20 cellular contexts compared by ENCODE assay signal in genomic region chr3:37052860-37053259, GRCh38. TPM values are rescaled to one million over a fixed set of nuclear protein-coding genes. Genes with fewer than 3 reads are reported as not detected.
DNase-seq lines count a peak whose midpoint lies in the region; ATAC-seq and TF ChIP-seq lines count a peak whose summit lies in the region.
"Had no signal": no experiment of that assay in that cellular context is flagged by ENCODE, and none has a peak within 500 bp of the region (broad histone marks: within the 10 kb centered on the region; RNA-seq: fewer than 3 reads in every experiment).

No MANE protein-coding gene starts in this region.

- no peak overlapping the region for H3K4me3 Mint-ChIP-seq in activated CD8-positive, alpha-beta T cell treated with anti-CD3 and anti-CD28 coated beads for 36 hours
- H3K4me3 Mint-ChIP-seq in activated CD8-positive, alpha-beta T cell treated with anti-CD3 and anti-CD28 coated beads, Interleukin-2, amount 10 ng/mL, durations not matched to agents 7 days and 5 days = no peak overlapping the region
- no peak overlapping the region for H3K4me3 Mint-ChIP-seq in immature natural killer cell
- H3K4me3 Mint-ChIP-seq: activated naive CD8-positive, alpha-beta T cell treated with anti-CD3 and anti-CD28 coated beads, Interleukin-2, amount 10 ng/mL, durations not matched to agents 7 days and 5 days had no signal

- no peak for TF ChIP-seq POLR2A in suprapubic skin (IDR thresholded peaks at IDR 0.05)

- peaks cover 55% of the 10 kb centered on the region for H3K36me3 Mint-ChIP-seq in activated CD8-positive, alpha-beta T cell treated with anti-CD3 and anti-CD28 coated beads for 36 hours (ENCODE audit: low read depth)
- peaks cover 59% of the 10 kb centered on the region for H3K36me3 Mint-ChIP-seq in activated CD8-positive, alpha-beta T cell treated with anti-CD3 and anti-CD28 coated beads, Interleukin-2, amount 10 ng/mL, durations not matched to agents 7 days and 5 days (ENCODE audit: low read depth)
- peaks cover 17 to 62% (median 39%) of the 10 kb centered on the region in 3 donors for H3K36me3 Mint-ChIP-seq in immature natural killer cell

- TF ChIP-seq EP300 in suprapubic skin (IDR thresholded peaks at IDR 0.05) = no peak

- TF ChIP-seq CTCF in activated CD8-positive, alpha-beta T cell treated with anti-CD3 and anti-CD28 coated beads for 36 hours (IDR thresholded peaks at IDR 0.05) = no peak
- TF ChIP-seq CTCF in ascending aorta (IDR thresholded peaks at IDR 0.05) (no peak), suprapubic skin (IDR thresholded peaks at IDR 0.05) (no peak)

- peaks cover 13 to 61% of the 10 kb centered on the region in 2 donors for H3K4me1 ChIP-seq in ascending aorta
- peaks cover 10% of the 10 kb centered on the region for H3K4me1 ChIP-seq in suprapubic skin

- H3K4me1 Mint-ChIP-seq in activated CD8-positive, alpha-beta T cell treated with anti-CD3 and anti-CD28 coated beads for 36 hours (ENCODE audit: low read depth) = peaks cover 21% of the 10 kb centered on the region
- H3K4me1 Mint-ChIP-seq in activated CD8-positive, alpha-beta T cell treated with anti-CD3 and anti-CD28 coated beads, Interleukin-2, amount 10 ng/mL, durations not matched to agents 7 days and 5 days (ENCODE audit: low read depth) = peaks cover 4% of the 10 kb centered on the region
- no peaks in the 10 kb centered on the region for H3K4me1 Mint-ChIP-seq in immature natural killer cell

- H3K36me3 ChIP-seq in ascending aorta = peaks cover 21 to 50% of the 10 kb centered on the region in 2 donors
- peaks cover 81% of the 10 kb centered on the region for H3K36me3 ChIP-seq in suprapubic skin

- intact Hi-C loops in activated CD8-positive, alpha-beta T cell treated with anti-CD3 and anti-CD28 coated beads for 36 hours (cut with micrococcal nuclease) = loop anchor here (5.0 kb wide), 1 partner anchor 159 kb away; no protein-coding TSS in a partner anchor
- intact Hi-C loops in ascending aorta (cut with DNase I) = loop anchor here (5.0 kb wide), 1 partner anchor 61 kb away; the partner anchor contains the start of genes EPM2AIP1 and MLH1

- no peak for ATAC-seq in activated CD8-positive, alpha-beta T cell treated with anti-CD3 and anti-CD28 coated beads for 36 hours
- no peak for ATAC-seq in activated CD8-positive, alpha-beta T cell treated with anti-CD3 and anti-CD28 coated beads, Interleukin-2, amount 10 ng/mL, durations not matched to agents 7 days and 5 days
- ATAC-seq in HG03571 (IDR thresholded peaks at IDR 0.05; ENCODE audit: unreplicated experiment) = no peak
- ATAC-seq: A549, mucosa of descending colon had no signal

- POLR2A ChIA-PET in activated CD8-positive, alpha-beta T cell treated with anti-CD3 and anti-CD28 coated beads for 36 hours (lab: Charles Lee) = no interaction called here
- POLR2A ChIA-PET in activated CD8-positive, alpha-beta T cell treated with anti-CD3 and anti-CD28 coated beads, Interleukin-2, amount 10 ng/mL, durations not matched to agents 7 days and 5 days (lab: Charles Lee) = no interaction called here

- no peak for DNase-seq in activated CD8-positive, alpha-beta T cell treated with anti-CD3 and anti-CD28 coated beads for 36 hours
- no peak for DNase-seq in activated CD8-positive, alpha-beta T cell treated with anti-CD3 and anti-CD28 coated beads, Interleukin-2, amount 10 ng/mL, durations not matched to agents 7 days and 5 days
- no peak for DNase-seq in ascending aorta (ENCODE audit: low spot score in 2 of 2)
- DNase-seq in immature natural killer cell = no peak
- no peak for DNase-seq in suprapubic skin (ENCODE audit: low spot score in 2 of 2)
- no peak for DNase-seq in NOMO-1 treated with DMSO at 0.1 percent for 48 hours (lab: John Stamatoyannopoulos, UW; ENCODE audit: unreplicated experiment)
- DNase-seq in retina = no peak
- DNase-seq: activated CD8-positive, alpha-beta memory T cell treated with anti-CD3 and anti-CD28 coated beads, Interleukin-2, amount 50 U/mL, for 48 hours; activated naive CD8-positive, alpha-beta T cell treated with anti-CD3 and anti-CD28 coated beads, Interleukin-2, amount 10 ng/mL, durations not matched to agents 7 days and 5 days; central memory CD4-positive, alpha-beta T cell; DMS153; kidney glomerular epithelial cell; mucosa of descending colon; NCI-H187; NCI-H510A; T-helper 9 cell; transverse colon had no signal

- H3K27ac ChIP-seq in ascending aorta (peak overlapping the region; percentile 90 to 92), suprapubic skin (peak overlapping the region; percentile 54)
- H3K27ac ChIP-seq: A549, SJSA1 had no signal

- no peaks in the 10 kb centered on the region for H3K9me3 ChIP-seq in ascending aorta
- H3K9me3 ChIP-seq in suprapubic skin = no peaks in the 10 kb centered on the region
- H3K9me3 ChIP-seq: A549, mucosa of descending colon, SJSA1, transverse colon had no signal

- H3K27me3 ChIP-seq in ascending aorta = no peaks in the 10 kb centered on the region
- H3K27me3 ChIP-seq in suprapubic skin = no peaks in the 10 kb centered on the region
- H3K27me3 ChIP-seq: SJSA1, transverse colon had no signal

- H3K9me3 Mint-ChIP-seq in activated CD8-positive, alpha-beta T cell treated with anti-CD3 and anti-CD28 coated beads for 36 hours = no peaks in the 10 kb centered on the region
- no peaks in the 10 kb centered on the region for H3K9me3 Mint-ChIP-seq in activated CD8-positive, alpha-beta T cell treated with anti-CD3 and anti-CD28 coated beads, Interleukin-2, amount 10 ng/mL, durations not matched to agents 7 days and 5 days (ENCODE audit: insufficient read depth)
- H3K9me3 Mint-ChIP-seq in immature natural killer cell = no peaks in the 10 kb centered on the region
- H3K9me3 Mint-ChIP-seq: activated naive CD8-positive, alpha-beta T cell treated with anti-CD3 and anti-CD28 coated beads, Interleukin-2, amount 10 ng/mL, durations not matched to agents 7 days and 5 days had no signal

- H3K27me3 Mint-ChIP-seq in activated CD8-positive, alpha-beta T cell treated with anti-CD3 and anti-CD28 coated beads for 36 hours = no peaks in the 10 kb centered on the region
- no peaks in the 10 kb centered on the region for H3K27me3 Mint-ChIP-seq in activated CD8-positive, alpha-beta T cell treated with anti-CD3 and anti-CD28 coated beads, Interleukin-2, amount 10 ng/mL, durations not matched to agents 7 days and 5 days (ENCODE audit: low read depth)
- peaks cover 0 to 2% (median 0%) of the 10 kb centered on the region in 3 donors for H3K27me3 Mint-ChIP-seq in immature natural killer cell (ENCODE audit: low read depth in 3 of 3)
- H3K27me3 Mint-ChIP-seq: activated naive CD8-positive, alpha-beta T cell treated with anti-CD3 and anti-CD28 coated beads, Interleukin-2, amount 10 ng/mL, durations not matched to agents 7 days and 5 days had no signal

- peak overlapping the region; percentile 52 for H3K27ac Mint-ChIP-seq in activated CD8-positive, alpha-beta T cell treated with anti-CD3 and anti-CD28 coated beads for 36 hours
- no peak overlapping the region for H3K27ac Mint-ChIP-seq in activated CD8-positive, alpha-beta T cell treated with anti-CD3 and anti-CD28 coated beads, Interleukin-2, amount 10 ng/mL, durations not matched to agents 7 days and 5 days
- peak overlapping the region in 5 of 6 donors; percentile 18 to 53 (median 34) for H3K27ac Mint-ChIP-seq in immature natural killer cell
- H3K27ac Mint-ChIP-seq: activated naive CD8-positive, alpha-beta T cell treated with anti-CD3 and anti-CD28 coated beads, Interleukin-2, amount 10 ng/mL, durations not matched to agents 7 days and 5 days had no signal

- CTCF ChIA-PET in activated CD8-positive, alpha-beta T cell treated with anti-CD3 and anti-CD28 coated beads for 36 hours (lab: Charles Lee) = no interaction called here
- CTCF ChIA-PET in activated CD8-positive, alpha-beta T cell treated with anti-CD3 and anti-CD28 coated beads, Interleukin-2, amount 10 ng/mL, durations not matched to agents 7 days and 5 days (lab: Charles Lee) = no interaction called here

- H3K4me3 ChIP-seq in ascending aorta (no peak overlapping the region), suprapubic skin (no peak overlapping the region)
- H3K4me3 ChIP-seq: A549, mucosa of descending colon, SJSA1, transverse colon had no signal

RNA-seq across cellular contexts. Expression of gene MLH1, which starts 59.5 kb away (rescaled TPM):
- total RNA-seq in activated CD8-positive, alpha-beta T cell treated with anti-CD3 and anti-CD28 coated beads for 36 hours = 10 to 100 TPM; 89.6 to 93.7 TPM
- total RNA-seq in activated CD8-positive, alpha-beta T cell treated with anti-CD3 and anti-CD28 coated beads, Interleukin-2, amount 10 ng/mL, durations not matched to agents 7 days and 5 days = 10 to 100 TPM; 60.9 to 65.3 TPM
- total RNA-seq in ascending aorta (18.0 TPM), suprapubic skin (10 to 100 TPM; 17.2 to 34.3 (median 23.1) TPM)
- 10 to 100 TPM; 19.5 to 25.2 (median 23.8) TPM for polyA plus RNA-seq in immature natural killer cell

RNA-seq across cellular contexts. Expression of gene EPM2AIP1, which starts 59.9 kb away (rescaled TPM):
- 10 to 100 TPM; 11.8 to 12.3 TPM for total RNA-seq in activated CD8-positive, alpha-beta T cell treated with anti-CD3 and anti-CD28 coated beads for 36 hours
- total RNA-seq in activated CD8-positive, alpha-beta T cell treated with anti-CD3 and anti-CD28 coated beads, Interleukin-2, amount 10 ng/mL, durations not matched to agents 7 days and 5 days = 10 to 100 TPM; 18.4 to 19.3 TPM
- 1.9 TPM for total RNA-seq in ascending aorta
- polyA plus RNA-seq in immature natural killer cell = 1 to 10 TPM; 5.1 to 5.9 (median 5.3) TPM
- total RNA-seq in suprapubic skin = 10 to 100 TPM in 2 of 4 donors, 1 to 10 TPM in 2; 5.3 to 24.4 (median 10.0) TPM
